8 cellular contexts compared by ENCODE assay signal in genomic region chr11:45333506-45333971, GRCh38. TPM values are rescaled to one million over a fixed set of nuclear protein-coding genes. Genes with fewer than 3 reads are reported as not detected.
DNase-seq lines count a peak whose midpoint lies in the region; ATAC-seq and TF ChIP-seq lines count a peak whose summit lies in the region.

No MANE protein-coding gene starts in this region.

- ATAC-seq in thoracic aorta (ENCODE audit: insufficient number of reproducible peaks, low FRiP score, low read depth): peak; percentile 62
- no peak for ATAC-seq in HG02759 (IDR thresholded peaks at IDR 0.05; ENCODE audit: unreplicated experiment)

- TF ChIP-seq CTCF in cardiac muscle cell (IDR thresholded peaks at IDR 0.05; ENCODE audit: low read depth, low read length) (no peak), thoracic aorta (IDR thresholded peaks at IDR 0.05) (no peak)

- H3K4me3 ChIP-seq in SJSA1 (no peak overlapping the region), cardiac muscle cell (no peak overlapping the region), thoracic aorta (peak overlapping the region; percentile 45)

- DNase-seq in NCI-H1105 treated with DMSO at 0.1 percent for 48 hours (lab: John Stamatoyannopoulos, UW) (peak; percentile 20), NCI-H1105 (lab: John Stamatoyannopoulos, UW) (no peak), SJSA1 (ENCODE audit: low read depth in 1 of 2, low spot score in 2 of 2) (peak; percentile 20 to 43), cardiac muscle cell (ENCODE audit: low read depth in 1 of 2, low spot score in 1 of 2) (peak in 1 of 2 donors; percentile 92), thoracic aorta (ENCODE audit: low spot score) (no peak), cerebellar nuclear complex (lab: John Stamatoyannopoulos, UW) (no peak), SKM-1 (lab: John Stamatoyannopoulos, UW; ENCODE audit: unreplicated experiment) (no peak)

- H3K27ac ChIP-seq in SJSA1 (no peak overlapping the region), cardiac muscle cell (peak overlapping the region; percentile 11), thoracic aorta (peak overlapping the region; percentile 60 to 70)

- peaks cover 10% of the 10 kb centered on the region for H3K4me1 ChIP-seq in SJSA1 (replicated peaks)
- H3K4me1 ChIP-seq in cardiac muscle cell (ENCODE audit: low read depth): no peaks in the 10 kb centered on the region
- H3K4me1 ChIP-seq in thoracic aorta (ENCODE audit: control insufficient read depth in 1 of 2, low read depth in 2 of 2): peaks cover 3 to 13% of the 10 kb centered on the region in 2 donors

- H3K9me3 ChIP-seq in SJSA1 (replicated peaks) (no peaks in the 10 kb centered on the region), cardiac muscle cell (ENCODE audit: low read depth) (no peaks in the 10 kb centered on the region), thoracic aorta (no peaks in the 10 kb centered on the region)

- H3K27me3 ChIP-seq in SJSA1 (replicated peaks) (peaks cover 14% of the 10 kb centered on the region; the same call in 1 of the 2 replicates), cardiac muscle cell (no peaks in the 10 kb centered on the region), thoracic aorta (replicated peaks; ENCODE audit: insufficient read depth) (no peaks in the 10 kb centered on the region)

- H3K36me3 ChIP-seq in SJSA1 (no peaks in the 10 kb centered on the region), cardiac muscle cell (no peaks in the 10 kb centered on the region), thoracic aorta (no peaks in the 10 kb centered on the region)

RNA-seq across cellular contexts. Expression of gene SYT13, which starts 47.4 kb away (rescaled TPM):
- not detected in 2 replicates for total RNA-seq in SJSA1 (2014; rRNA removed; shearing (Covaris generic))
- total RNA-seq in cardiac muscle cell (1.6 and 1.9 TPM in 2 replicates), thoracic aorta (not detected)
- polyA plus RNA-seq in cardiac muscle cell: 0.09 and 0.16 TPM in 2 replicates

Comparison
In these comparisons a context has a peak if more than half of its experiments do, and no peak if none do; other contexts are left out.
1. DNase-seq: peak in NCI-H1105 treated with DMSO at 0.1 percent for 48 hours (single experiment) and SJSA1 (2 of 2); none in NCI-H1105 (single experiment), thoracic aorta (single experiment), cerebellar nuclear complex (0 of 2) and SKM-1 (single experiment).